In genomic region chr6:11848852-11849731, GRCh38 we compare ENCODE assay signal across 16 cellular contexts.
DNase-seq lines count a peak whose midpoint lies in the region; ATAC-seq and TF ChIP-seq lines count a peak whose summit lies in the region.
"Had no signal": no experiment of that assay in that cellular context is flagged by ENCODE, and none has a peak within 500 bp of the region (broad histone marks: within the 10 kb centered on the region; RNA-seq: fewer than 3 reads in every experiment).

No MANE protein-coding gene starts in this region.

- H3K4me3 Mint-ChIP-seq in nephron progenitor cell: no peak overlapping the region
- H3K4me3 Mint-ChIP-seq: activated naive CD8-positive, alpha-beta T cell treated with anti-CD3 and anti-CD28 coated beads for 36 hours; dendritic cell treated with granulocyte-macrophage colony-stimulating factor and Interleukin-4, amounts not matched to agents 40 ng/mL and 50 ng/mL, for 4 days; IgD-negative memory B cell; naive thymus-derived CD8-positive, alpha-beta T cell had no signal

- no peak overlapping the region for H3K27ac Mint-ChIP-seq in nephron progenitor cell
- H3K27ac Mint-ChIP-seq: activated naive CD8-positive, alpha-beta T cell treated with anti-CD3 and anti-CD28 coated beads for 36 hours; dendritic cell treated with granulocyte-macrophage colony-stimulating factor and Interleukin-4, amounts not matched to agents 40 ng/mL and 50 ng/mL, for 4 days; IgD-negative memory B cell; naive thymus-derived CD8-positive, alpha-beta T cell had no signal

- H3K36me3 ChIP-seq in lower lobe of right lung: no peaks in the 10 kb centered on the region
- H3K36me3 ChIP-seq: BLaER1 treated with 17β-estradiol and CSF1 and Interleukin-3, amounts not matched to agents 10 nM and 100 nM; sigmoid colon had no signal

- H3K4me3 ChIP-seq in lower lobe of right lung: no peak overlapping the region
- H3K4me3 ChIP-seq: BLaER1 treated with 17β-estradiol and CSF1 and Interleukin-3, amounts not matched to agents 10 nM and 100 nM; sigmoid colon had no signal

- intact Hi-C loops in lower lobe of right lung (cut with DNase I): no loop called here

- H3K27me3 ChIP-seq in lower lobe of right lung (ENCODE audit: low read depth): no peaks in the 10 kb centered on the region
- H3K27me3 ChIP-seq: BLaER1 treated with 17β-estradiol and CSF1 and Interleukin-3, amounts not matched to agents 10 nM and 100 nM; sigmoid colon had no signal

- H3K9me3 Mint-ChIP-seq in nephron progenitor cell: no peaks in the 10 kb centered on the region
- H3K9me3 Mint-ChIP-seq: activated naive CD8-positive, alpha-beta T cell treated with anti-CD3 and anti-CD28 coated beads for 36 hours; dendritic cell treated with granulocyte-macrophage colony-stimulating factor and Interleukin-4, amounts not matched to agents 40 ng/mL and 50 ng/mL, for 4 days had no signal

- peaks cover 27% of the 10 kb centered on the region for H3K4me1 Mint-ChIP-seq in nephron progenitor cell
- H3K4me1 Mint-ChIP-seq: activated naive CD8-positive, alpha-beta T cell treated with anti-CD3 and anti-CD28 coated beads for 36 hours; naive thymus-derived CD8-positive, alpha-beta T cell had no signal

- peak; percentile 25 for DNase-seq in DMS153 treated with DMSO at 0.1 percent for 48 hours (lab: John Stamatoyannopoulos, UW; ENCODE audit: unreplicated experiment)
- DNase-seq in NCI-H1092 (lab: John Stamatoyannopoulos, UW): peak; percentile 15
- DNase-seq in kidney glomerular epithelial cell (lab: John Stamatoyannopoulos, UW): peak; percentile 82
- no peak for DNase-seq in LoVo (ENCODE audit: low spot score)
- DNase-seq in nephron progenitor cell: no peak
- DNase-seq in lower lobe of right lung: no peak
- no peak for DNase-seq in T1000 (lab: John Stamatoyannopoulos, UW)
- DNase-seq: activated naive CD8-positive, alpha-beta T cell treated with anti-CD3 and anti-CD28 coated beads for 36 hours; GDM1; naive thymus-derived CD8-positive, alpha-beta T cell; NCI-H510A treated with DMSO at 0.1 percent for 48 hours; sigmoid colon had no signal

- H3K9me3 ChIP-seq in lower lobe of right lung: no peaks in the 10 kb centered on the region
- H3K9me3 ChIP-seq: sigmoid colon had no signal

- TF ChIP-seq CTCF in nephron progenitor cell (IDR thresholded peaks at IDR 0.05) (no peak), lower lobe of right lung (IDR thresholded peaks at IDR 0.05) (no peak)

- no peaks in the 10 kb centered on the region for H3K27me3 Mint-ChIP-seq in nephron progenitor cell (ENCODE audit: low read depth, poor library complexity)
- H3K27me3 Mint-ChIP-seq: activated naive CD8-positive, alpha-beta T cell treated with anti-CD3 and anti-CD28 coated beads for 36 hours; dendritic cell treated with granulocyte-macrophage colony-stimulating factor and Interleukin-4, amounts not matched to agents 40 ng/mL and 50 ng/mL, for 4 days; IgD-negative memory B cell; naive thymus-derived CD8-positive, alpha-beta T cell had no signal

- ATAC-seq in SK-N-SH treated with all-trans-retinoic acid at 6 μM for 48 hours (peak; percentile 62), lower lobe of right lung (no peak)
- ATAC-seq: naive thymus-derived CD8-positive, alpha-beta T cell had no signal

- H3K27ac ChIP-seq in lower lobe of right lung: no peak overlapping the region
- H3K27ac ChIP-seq: BLaER1 treated with 17β-estradiol and CSF1 and Interleukin-3, amounts not matched to agents 10 nM and 100 nM; sigmoid colon had no signal

- peaks cover 2% of the 10 kb centered on the region for H3K4me1 ChIP-seq in lower lobe of right lung

- no peaks in the 10 kb centered on the region for H3K36me3 Mint-ChIP-seq in nephron progenitor cell (ENCODE audit: low read depth)
- H3K36me3 Mint-ChIP-seq: activated naive CD8-positive, alpha-beta T cell treated with anti-CD3 and anti-CD28 coated beads for 36 hours; naive thymus-derived CD8-positive, alpha-beta T cell had no signal

TF ChIP-seq in SK-N-SH treated with all-trans-retinoic acid at 6 μM for 48 hours, 23 proteins besides CTCF, POLR2A, EP300 and RAD21:
- TF ChIP-seq ZNF8 (CRISPR knock-in tag; IDR thresholded peaks at IDR 0.05) (no peak), TCF4 (CRISPR knock-in tag; IDR thresholded peaks at IDR 0.05; ENCODE audit: borderline replicate concordance) (no peak), CSRNP3 (CRISPR knock-in tag; IDR thresholded peaks at IDR 0.05) (no peak), OSR1 (CRISPR knock-in tag; IDR thresholded peaks at IDR 0.05) (no peak), ZFP3 (CRISPR knock-in tag; IDR thresholded peaks at IDR 0.05) (0 out of 2 replicates have a peak, but pooled peaks have one; percentile 31), SNAI2 (CRISPR knock-in tag; IDR thresholded peaks at IDR 0.05) (no peak), PATZ1 (CRISPR knock-in tag; IDR thresholded peaks at IDR 0.05; ENCODE audit: borderline replicate concordance) (no peak; the same call in 1 of the 2 replicates), BACH2 (CRISPR knock-in tag; IDR thresholded peaks at IDR 0.05; ENCODE audit: borderline replicate concordance) (no peak), POU6F1 (CRISPR knock-in tag; IDR thresholded peaks at IDR 0.05; ENCODE audit: borderline replicate concordance, low read depth) (no peak), CSDC2 (CRISPR knock-in tag; IDR thresholded peaks at IDR 0.05) (no peak), RARB (CRISPR knock-in tag; IDR thresholded peaks at IDR 0.05) (no peak), CREB5 (CRISPR knock-in tag; IDR thresholded peaks at IDR 0.05; ENCODE audit: low read depth) (no peak), ISL1 (CRISPR knock-in tag; IDR thresholded peaks at IDR 0.05) (peak; percentile 89), ZNF565 (CRISPR knock-in tag; conservative IDR thresholded peaks at IDR 0.05; ENCODE audit: low read depth) (no peak)

Comparison
In these comparisons a context has a peak if more than half of its experiments do, and no peak if none do; other contexts are left out.
1. DNase-seq: peak in DMS153 treated with DMSO at 0.1 percent for 48 hours (single experiment), NCI-H1092 (single experiment) and kidney glomerular epithelial cell (single experiment); none in LoVo (single experiment), nephron progenitor cell (single experiment), lower lobe of right lung (single experiment) and T1000 (single experiment).